15 cellular contexts compared by ENCODE assay signal in genomic region chr3:5071061-5071460, GRCh38. TPM values are rescaled to one million over a fixed set of nuclear protein-coding genes. Genes with fewer than 3 reads are reported as not detected.
A peak's percentile ranks its signal among the peaks of the same experiment; 100 is the strongest.
DNase-seq lines count a peak whose midpoint lies in the region; ATAC-seq, FAIRE-seq and TF ChIP-seq lines count a peak whose summit lies in the region.
"Had no signal": no experiment of that assay in that cellular context is flagged by ENCODE, and none has a peak within 500 bp of the region (broad histone marks: within the 10 kb centered on the region; RNA-seq: fewer than 3 reads in every experiment).

No MANE protein-coding gene starts in this region.

- H3K9me3 Mint-ChIP-seq in activated CD4-positive, alpha-beta T cell treated with anti-CD3 and anti-CD28 coated beads for 36 hours (ENCODE audit: low read depth), result no peaks in the 10 kb centered on the region
- no peaks in the 10 kb centered on the region for H3K9me3 Mint-ChIP-seq in activated T-helper 17 cell treated with anti-CD3 and anti-CD28 coated beads, Interleukin-2, amount 50 U/mL, for 72 hours
- no peaks in the 10 kb centered on the region for H3K9me3 Mint-ChIP-seq in endothelial cell (ENCODE audit: unreplicated experiment)
- H3K9me3 Mint-ChIP-seq: naive B cell had no signal

- peaks cover 2% of the 10 kb centered on the region for H3K27me3 Mint-ChIP-seq in activated CD4-positive, alpha-beta T cell treated with anti-CD3 and anti-CD28 coated beads for 36 hours
- H3K27me3 Mint-ChIP-seq in activated T-helper 17 cell treated with anti-CD3 and anti-CD28 coated beads, Interleukin-2, amount 50 U/mL, for 72 hours, result peaks cover 6% of the 10 kb centered on the region
- peaks cover 2% of the 10 kb centered on the region for H3K27me3 Mint-ChIP-seq in endothelial cell (ENCODE audit: unreplicated experiment)

- ATAC-seq in activated CD4-positive, alpha-beta T cell treated with anti-CD3 and anti-CD28 coated beads for 36 hours, result peak; percentile 51
- ATAC-seq in activated T-helper 17 cell treated with anti-CD3 and anti-CD28 coated beads, Interleukin-2, amount 50 U/mL, for 72 hours (replicated peaks), result peak; percentile 54

- H3K36me3 Mint-ChIP-seq in activated CD4-positive, alpha-beta T cell treated with anti-CD3 and anti-CD28 coated beads for 36 hours (ENCODE audit: low read depth), result no peaks in the 10 kb centered on the region
- H3K36me3 Mint-ChIP-seq in activated T-helper 17 cell treated with anti-CD3 and anti-CD28 coated beads, Interleukin-2, amount 50 U/mL, for 72 hours (ENCODE audit: low read depth), result no peaks in the 10 kb centered on the region
- no peaks in the 10 kb centered on the region for H3K36me3 Mint-ChIP-seq in endothelial cell (ENCODE audit: low read depth, unreplicated experiment)
- H3K36me3 Mint-ChIP-seq: naive B cell had no signal

- intact Hi-C loops in activated CD4-positive, alpha-beta T cell treated with anti-CD3 and anti-CD28 coated beads for 36 hours (cut with DNase I, micrococcal nuclease), result no loop called here

- POLR2A ChIA-PET in activated CD4-positive, alpha-beta T cell treated with anti-CD3 and anti-CD28 coated beads for 36 hours (lab: Charles Lee), result no interaction called here

- H3K4me3 Mint-ChIP-seq in activated CD4-positive, alpha-beta T cell treated with anti-CD3 and anti-CD28 coated beads for 36 hours, result no peak overlapping the region
- no peak overlapping the region for H3K4me3 Mint-ChIP-seq in activated T-helper 17 cell treated with anti-CD3 and anti-CD28 coated beads, Interleukin-2, amount 50 U/mL, for 72 hours
- H3K4me3 Mint-ChIP-seq in endothelial cell (ENCODE audit: unreplicated experiment), result no peak overlapping the region
- H3K4me3 Mint-ChIP-seq: naive B cell had no signal

- H3K4me1 Mint-ChIP-seq in activated CD4-positive, alpha-beta T cell treated with anti-CD3 and anti-CD28 coated beads for 36 hours, result peaks cover 4% of the 10 kb centered on the region
- no peaks in the 10 kb centered on the region for H3K4me1 Mint-ChIP-seq in activated T-helper 17 cell treated with anti-CD3 and anti-CD28 coated beads, Interleukin-2, amount 50 U/mL, for 72 hours
- no peaks in the 10 kb centered on the region for H3K4me1 Mint-ChIP-seq in endothelial cell (ENCODE audit: unreplicated experiment)
- H3K4me1 Mint-ChIP-seq: naive B cell had no signal

- H3K27ac Mint-ChIP-seq in activated CD4-positive, alpha-beta T cell treated with anti-CD3 and anti-CD28 coated beads for 36 hours, result no peak overlapping the region
- no peak overlapping the region for H3K27ac Mint-ChIP-seq in activated T-helper 17 cell treated with anti-CD3 and anti-CD28 coated beads, Interleukin-2, amount 50 U/mL, for 72 hours
- H3K27ac Mint-ChIP-seq in endothelial cell (ENCODE audit: unreplicated experiment), result no peak overlapping the region

- TF ChIP-seq CTCF in foreskin fibroblast (IDR thresholded peaks at IDR 0.05; ENCODE audit: low read depth, low read length), result no peak
- no peak for TF ChIP-seq CTCF in endothelial cell (IDR thresholded peaks at IDR 0.05; ENCODE audit: unreplicated experiment)

- DNase-seq in activated CD4-positive, alpha-beta T cell treated with anti-CD3 and anti-CD28 coated beads for 36 hours, result no peak
- no peak for DNase-seq in activated CD4-positive, alpha-beta T cell treated with anti-CD3 and anti-CD28 coated beads for 4 hours
- DNase-seq in foreskin fibroblast, result peak; percentile 21 to 26
- peak; percentile 56 for DNase-seq in urothelium cell line (ENCODE audit: low spot score)
- no peak for DNase-seq in hippocampal formation (lab: John Stamatoyannopoulos, UW)
- DNase-seq in DMS114 treated with DMSO at 0.1 percent for 48 hours (lab: John Stamatoyannopoulos, UW; ENCODE audit: unreplicated experiment), result no peak
- DNase-seq in endothelial cell (ENCODE audit: low spot score), result no peak
- DNase-seq: activated CD4-positive, alpha-beta T cell treated with anti-CD3 and anti-CD28 coated beads for 1 hour; activated naive CD4-positive, alpha-beta T cell treated with Interleukin-2 at 50 U/mL for 16 hours; GDM1; H7; naive B cell had no signal

- no peak overlapping the region for H3K4me3 ChIP-seq in foreskin fibroblast (ENCODE audit: low read depth in 1 of 2, low read length in 2 of 2)
- H3K4me3 ChIP-seq: smooth muscle cell had no signal

- CTCF ChIA-PET in activated CD4-positive, alpha-beta T cell treated with anti-CD3 and anti-CD28 coated beads for 36 hours (lab: Charles Lee), result interaction anchor here (0.6 kb wide), 1 partner anchor 359 kb away, joined by 3 read pairs; no protein-coding TSS in a partner anchor

- FAIRE-seq in urothelium cell line (lab: Jason Lieb, UNC), result no peak
- FAIRE-seq: A204.1 had no signal

RNA-seq across cellular contexts. Expression of gene ARL8B, which starts 51.0 kb away (rescaled TPM):
- total RNA-seq in activated CD4-positive, alpha-beta T cell treated with anti-CD3 and anti-CD28 coated beads for 36 hours, result 10 to 100 TPM; 44.7 to 45.1 TPM
- total RNA-seq in activated T-helper 17 cell treated with anti-CD3 and anti-CD28 coated beads, Interleukin-2, amount 50 U/mL, for 72 hours, result 10 to 100 TPM; 48.2 to 60.9 TPM
- total RNA-seq in endothelial cell (ENCODE audit: unreplicated experiment), result 34.4 TPM

Comparison
In these comparisons a context has a peak if more than half of its experiments do, and no peak if none do; other contexts are left out.
1. DNase-seq: peak in foreskin fibroblast (2 of 2) and urothelium cell line (single experiment); none in activated CD4-positive, alpha-beta T cell treated with anti-CD3 and anti-CD28 coated beads for 36 hours (single experiment), activated CD4-positive, alpha-beta T cell treated with anti-CD3 and anti-CD28 coated beads for 4 hours (0 of 2), hippocampal formation (0 of 2), DMS114 treated with DMSO at 0.1 percent for 48 hours (single experiment) and endothelial cell (single experiment).